In the genomic region with DNA sequence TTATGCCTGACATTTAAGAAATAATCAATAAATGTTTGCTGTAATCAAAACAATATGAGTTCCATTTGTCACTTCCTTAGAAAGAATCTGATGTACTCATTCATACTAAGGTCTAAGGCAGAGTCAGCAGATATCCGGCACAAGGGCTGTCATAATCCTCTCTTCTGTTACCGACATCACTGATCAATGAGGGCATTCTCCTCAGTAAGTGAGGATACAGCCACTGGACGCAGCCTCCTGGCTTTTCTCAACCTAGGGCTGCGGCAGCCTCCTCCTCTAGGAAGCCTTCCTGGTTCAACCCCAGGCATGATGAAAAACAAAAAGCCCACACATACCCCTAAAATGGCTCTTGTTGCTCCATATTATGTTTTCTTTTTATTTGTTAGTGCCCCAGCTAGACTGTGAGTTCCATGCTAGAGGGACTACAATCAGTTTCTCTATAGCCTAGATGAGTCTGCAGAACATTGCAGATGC, we compare ENCODE assay signal across 27 cellular contexts.
"Had no signal": no experiment of that assay in that cellular context is flagged by ENCODE, and none has a peak within 500 bp of the region (broad histone marks: within the 10 kb centered on the region; RNA-seq: fewer than 3 reads in every experiment).

No MANE protein-coding gene starts in this region.

- H3K27me3 ChIP-seq: brain microvascular endothelial cell, spleen, testis, transverse colon had no signal

- H3K9me3 ChIP-seq: spleen, testis, transverse colon had no signal

- H3K36me3 ChIP-seq: brain microvascular endothelial cell, spleen, transverse colon had no signal

- H3K27ac ChIP-seq: brain microvascular endothelial cell, foreskin keratinocyte, spleen, testis, transverse colon had no signal

- H3K4me3 ChIP-seq: spleen, testis, transverse colon had no signal

- DNase-seq: activated CD4-positive, alpha-beta T cell treated with anti-CD3 and anti-CD28 coated beads, Interleukin-2, amount 10 ng/mL, durations not matched to agents 7 days and 5 days; activated CD4-positive, CD25-positive, alpha-beta regulatory T cell treated with anti-CD3 and anti-CD28 coated beads, Interleukin-2, amount 50 U/mL, for 72 hours; activated gamma-delta T cell; activated naive CD4-positive, alpha-beta T cell treated with anti-CD3 and anti-CD28 coated beads, Interleukin-2, amount 10 ng/mL, durations not matched to agents 7 days and 5 days; activated T-cell treated with anti-CD3 and anti-CD28 coated beads, Interleukin-2, amount 50 U/mL, for 1 hour; amniotic stem cell; brain microvascular endothelial cell; endodermal cell; foreskin keratinocyte; left ventricle myocardium superior; mammary epithelial cell; naive thymus-derived CD4-positive, alpha-beta T cell; occipital lobe; right cardiac atrium; spleen; stimulated activated naive CD8-positive, alpha-beta T cell treated with anti-CD3 and anti-CD28 coated beads, Interleukin-15, Interleukin-2, amounts not matched to agents 100 U/mL and 50 U/mL, for 24 hours; SW 1271; T-helper 9 cell; testis; transverse colon had no signal

- FAIRE-seq: astrocyte, urothelium cell line had no signal

- H3K27ac Mint-ChIP-seq: activated CD4-positive, alpha-beta memory T cell treated with anti-CD3 and anti-CD28 coated beads, Interleukin-2, amount 10 ng/mL, durations not matched to agents 7 days and 5 days; activated CD4-positive, alpha-beta T cell treated with anti-CD3 and anti-CD28 coated beads, Interleukin-2, amount 10 ng/mL, durations not matched to agents 7 days and 5 days; activated naive CD4-positive, alpha-beta T cell treated with anti-CD3 and anti-CD28 coated beads, Interleukin-2, amount 10 ng/mL, durations not matched to agents 7 days and 5 days; activated T-helper 1 cell treated with anti-CD3 and anti-CD28 coated beads, Interleukin-12 subunit alpha, Interleukin-12 subunit beta, Interleukin-2, Interleukin-4 antibody, amounts not matched to agents 30 ng/mL and 10 ng/mL and 1 ng/mL, durations not matched to agents 14 hours and 24 hours and 36 hours; endodermal cell; mesothelial cell of epicardium; naive thymus-derived CD4-positive, alpha-beta T cell; T-helper 1 cell treated with Interleukin-12 subunit alpha and Interleukin-12 subunit beta and Interleukin-4 antibody, amounts not matched to agents 30 μg/mL and 1 μg/mL, for 36 hours had no signal

- ATAC-seq: esophagus mucosa; foreskin keratinocyte; left ventricle myocardium superior; naive thymus-derived CD4-positive, alpha-beta T cell; right cardiac atrium; stimulated activated naive CD8-positive, alpha-beta T cell treated with anti-CD3 and anti-CD28 coated beads, Interleukin-15, Interleukin-2, amounts not matched to agents 100 U/mL and 50 U/mL, for 24 hours had no signal

- H3K9me3 Mint-ChIP-seq: activated CD4-positive, alpha-beta memory T cell treated with anti-CD3 and anti-CD28 coated beads, Interleukin-2, amount 10 ng/mL, durations not matched to agents 7 days and 5 days; activated CD4-positive, alpha-beta T cell treated with anti-CD3 and anti-CD28 coated beads, Interleukin-2, amount 10 ng/mL, durations not matched to agents 7 days and 5 days; activated T-helper 1 cell treated with anti-CD3 and anti-CD28 coated beads, Interleukin-12 subunit alpha, Interleukin-12 subunit beta, Interleukin-2, Interleukin-4 antibody, amounts not matched to agents 30 ng/mL and 10 ng/mL and 1 ng/mL, durations not matched to agents 14 hours and 24 hours and 36 hours; endodermal cell; mesothelial cell of epicardium; T-helper 1 cell treated with Interleukin-12 subunit alpha and Interleukin-12 subunit beta and Interleukin-4 antibody, amounts not matched to agents 30 μg/mL and 1 μg/mL, for 36 hours had no signal

- H3K36me3 Mint-ChIP-seq: activated naive CD4-positive, alpha-beta T cell treated with anti-CD3 and anti-CD28 coated beads, Interleukin-2, amount 10 ng/mL, durations not matched to agents 7 days and 5 days; mesothelial cell of epicardium had no signal

- H3K4me1 ChIP-seq: foreskin keratinocyte, spleen, testis had no signal
